Comparison of ENCODE assay signal across 13 cellular contexts in the genomic region with DNA sequence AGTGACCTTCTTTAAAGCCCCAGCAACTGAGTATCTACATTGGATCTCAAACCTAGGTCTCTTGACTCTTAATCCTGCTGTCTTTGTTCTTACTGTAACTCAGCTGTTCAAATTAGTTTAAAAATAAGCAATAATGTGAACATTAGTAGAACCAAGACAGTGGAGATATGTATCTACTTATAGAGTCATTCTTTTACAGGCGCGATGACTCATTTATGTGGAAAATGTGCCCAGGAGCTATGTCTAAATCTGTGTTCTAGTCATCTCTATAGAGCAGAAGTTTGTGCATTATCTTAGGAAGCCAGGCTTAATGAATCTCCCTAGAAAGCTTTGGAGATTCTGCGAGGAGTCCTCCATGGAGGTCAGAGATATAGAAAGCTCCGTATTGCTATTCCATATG.
DNase-seq lines count a peak whose midpoint lies in the region; ATAC-seq and TF ChIP-seq lines count a peak whose summit lies in the region.
"Had no signal": no experiment of that assay in that cellular context is flagged by ENCODE, and none has a peak within 500 bp of the region (broad histone marks: within the 10 kb centered on the region; RNA-seq: fewer than 3 reads in every experiment).

No MANE protein-coding gene starts in this region.

- WGBS in testis, 2 donors, result 76 to 82% methylated on average over 4 of the region's 4 CpGs

- H3K27ac Mint-ChIP-seq in activated naive CD8-positive, alpha-beta T cell treated with anti-CD3 and anti-CD28 coated beads, Interleukin-2, amount 50 U/mL, for 24 hours, result no peak overlapping the region
- H3K27ac Mint-ChIP-seq in activated naive CD8-positive, alpha-beta T cell treated with anti-CD3 and anti-CD28 coated beads for 36 hours, result no peak overlapping the region
- H3K27ac Mint-ChIP-seq in stimulated activated naive CD8-positive, alpha-beta T cell treated with anti-CD3 and anti-CD28 coated beads, Interleukin-15, amount 100 ng/mL, for 72 hours, result no peak overlapping the region

- no peaks in the 10 kb centered on the region for H3K9me3 Mint-ChIP-seq in activated naive CD8-positive, alpha-beta T cell treated with anti-CD3 and anti-CD28 coated beads, Interleukin-2, amount 50 U/mL, for 24 hours
- no peaks in the 10 kb centered on the region for H3K9me3 Mint-ChIP-seq in activated naive CD8-positive, alpha-beta T cell treated with anti-CD3 and anti-CD28 coated beads for 36 hours
- no peaks in the 10 kb centered on the region for H3K9me3 Mint-ChIP-seq in stimulated activated naive CD8-positive, alpha-beta T cell treated with anti-CD3 and anti-CD28 coated beads, Interleukin-15, amount 100 ng/mL, for 72 hours

- peaks cover 10% of the 10 kb centered on the region for H3K4me1 Mint-ChIP-seq in activated naive CD8-positive, alpha-beta T cell treated with anti-CD3 and anti-CD28 coated beads, Interleukin-2, amount 50 U/mL, for 24 hours
- H3K4me1 Mint-ChIP-seq in activated naive CD8-positive, alpha-beta T cell treated with anti-CD3 and anti-CD28 coated beads for 36 hours, result no peaks in the 10 kb centered on the region
- H3K4me1 Mint-ChIP-seq in stimulated activated naive CD8-positive, alpha-beta T cell treated with anti-CD3 and anti-CD28 coated beads, Interleukin-15, amount 100 ng/mL, for 72 hours, result peaks cover 5% of the 10 kb centered on the region

- no peak overlapping the region for H3K27ac ChIP-seq in testis
- H3K27ac ChIP-seq: cardiac muscle cell had no signal

- TF ChIP-seq CTCF in epithelial cell of esophagus (IDR thresholded peaks at IDR 0.05; ENCODE audit: insufficient read depth, low read depth, low read length, missing control alignments), result no peak
- TF ChIP-seq CTCF in testis (IDR thresholded peaks at IDR 0.05), result no peak

- H3K27me3 Mint-ChIP-seq in activated naive CD8-positive, alpha-beta T cell treated with anti-CD3 and anti-CD28 coated beads, Interleukin-2, amount 50 U/mL, for 24 hours, result peaks cover 2% of the 10 kb centered on the region
- peaks cover 31% of the 10 kb centered on the region for H3K27me3 Mint-ChIP-seq in activated naive CD8-positive, alpha-beta T cell treated with anti-CD3 and anti-CD28 coated beads for 36 hours
- H3K27me3 Mint-ChIP-seq in stimulated activated naive CD8-positive, alpha-beta T cell treated with anti-CD3 and anti-CD28 coated beads, Interleukin-15, amount 100 ng/mL, for 72 hours, result peaks cover 16% of the 10 kb centered on the region

- no peak for TF ChIP-seq POLR2A in testis (IDR thresholded peaks at IDR 0.05)

- intact Hi-C loops in testis (cut with DNase I; ENCODE audit: low total_unique reads), result no loop called here

- peaks cover 15% of the 10 kb centered on the region for H3K4me1 ChIP-seq in testis

- H3K4me3 ChIP-seq in epithelial cell of esophagus (ENCODE audit: low read length) (no peak overlapping the region), testis (no peak overlapping the region)
- H3K4me3 ChIP-seq: cardiac muscle cell had no signal

- H3K9me3 ChIP-seq in testis, result no peaks in the 10 kb centered on the region

- H3K4me3 Mint-ChIP-seq in activated naive CD8-positive, alpha-beta T cell treated with anti-CD3 and anti-CD28 coated beads, Interleukin-2, amount 50 U/mL, for 24 hours, result no peak overlapping the region
- H3K4me3 Mint-ChIP-seq in activated naive CD8-positive, alpha-beta T cell treated with anti-CD3 and anti-CD28 coated beads for 36 hours, result no peak overlapping the region
- H3K4me3 Mint-ChIP-seq in stimulated activated naive CD8-positive, alpha-beta T cell treated with anti-CD3 and anti-CD28 coated beads, Interleukin-15, amount 100 ng/mL, for 72 hours, result no peak overlapping the region

- H3K36me3 Mint-ChIP-seq in activated naive CD8-positive, alpha-beta T cell treated with anti-CD3 and anti-CD28 coated beads, Interleukin-2, amount 50 U/mL, for 24 hours (ENCODE audit: low read depth), result no peaks in the 10 kb centered on the region
- H3K36me3 Mint-ChIP-seq in activated naive CD8-positive, alpha-beta T cell treated with anti-CD3 and anti-CD28 coated beads for 36 hours, result no peaks in the 10 kb centered on the region

- no peaks in the 10 kb centered on the region for H3K27me3 ChIP-seq in testis
- H3K27me3 ChIP-seq: cardiac muscle cell had no signal

- peak; percentile 91 for ATAC-seq in activated naive CD8-positive, alpha-beta T cell treated with anti-CD3 and anti-CD28 coated beads, Interleukin-2, amount 50 U/mL, for 24 hours
- ATAC-seq in stimulated activated naive CD8-positive, alpha-beta T cell treated with anti-CD3 and anti-CD28 coated beads, Interleukin-15, amount 100 ng/mL, for 72 hours, result peak; percentile 55
- ATAC-seq in HG03095 (IDR thresholded peaks at IDR 0.05; ENCODE audit: unreplicated experiment), result no peak

- no peaks in the 10 kb centered on the region for H3K36me3 ChIP-seq in testis (ENCODE audit: low read depth, missing control alignments)
- H3K36me3 ChIP-seq: cardiac muscle cell had no signal

- no peak for DNase-seq in activated naive CD8-positive, alpha-beta T cell treated with anti-CD3 and anti-CD28 coated beads, Interleukin-2, amount 50 U/mL, for 24 hours
- DNase-seq in activated naive CD8-positive, alpha-beta T cell treated with anti-CD3 and anti-CD28 coated beads for 36 hours, result no peak
- DNase-seq in OCI-M1 (lab: John Stamatoyannopoulos, UW) (peak; percentile 31), epithelial cell of esophagus (ENCODE audit: low read depth) (peak; percentile 83), testis (no peak), kidney glomerular epithelial cell (lab: John Stamatoyannopoulos, UW) (no peak)
- DNase-seq in stimulated activated naive CD8-positive, alpha-beta T cell treated with anti-CD3 and anti-CD28 coated beads, Interleukin-15, amount 100 ng/mL, for 72 hours, result no peak
- DNase-seq: COR-L47, hypothalamus, NCI-H1105, substantia nigra had no signal

Comparison
In these comparisons a context has a peak if more than half of its experiments do, and no peak if none do; other contexts are left out.
1. DNase-seq: peak in OCI-M1 (single experiment) and epithelial cell of esophagus (single experiment); none in activated naive CD8-positive, alpha-beta T cell treated with anti-CD3 and anti-CD28 coated beads, Interleukin-2, amount 50 U/mL, for 24 hours (single experiment), activated naive CD8-positive, alpha-beta T cell treated with anti-CD3 and anti-CD28 coated beads for 36 hours (single experiment), stimulated activated naive CD8-positive, alpha-beta T cell treated with anti-CD3 and anti-CD28 coated beads, Interleukin-15, amount 100 ng/mL, for 72 hours (0 of 2), testis (single experiment) and kidney glomerular epithelial cell (single experiment).